31 cellular contexts compared by ENCODE assay signal in the genomic region with DNA sequence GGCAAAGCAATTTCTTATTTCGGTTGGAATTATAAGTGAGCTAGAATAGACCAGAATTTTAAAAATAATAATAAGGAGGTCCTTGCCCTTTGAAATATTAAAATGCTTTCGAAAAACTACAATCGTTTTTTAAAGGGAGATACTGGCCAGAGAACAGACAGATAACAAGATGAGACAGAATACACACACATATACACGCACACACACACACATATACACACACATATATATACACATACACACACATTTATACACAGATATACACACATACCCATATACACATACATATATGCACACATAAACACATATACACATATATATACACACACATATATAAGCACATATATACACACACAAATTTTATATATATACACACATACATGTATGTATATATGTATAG.
DNase-seq lines count a peak whose midpoint lies in the region; ATAC-seq, FAIRE-seq and TF ChIP-seq lines count a peak whose summit lies in the region.
"Had no signal": no experiment of that assay in that cellular context is flagged by ENCODE, and none has a peak within 500 bp of the region (broad histone marks: within the 10 kb centered on the region; RNA-seq: fewer than 3 reads in every experiment).

No MANE protein-coding gene starts in this region.

- TF ChIP-seq RAD21 in K562 (CRISPR knock-in tag; conservative IDR thresholded peaks at IDR 0.05 in 1 of 2, IDR thresholded peaks at IDR 0.05 in 1 of 2), result no peak

- no peak overlapping the region for H3K27ac Mint-ChIP-seq in natural killer cell treated with Interleukin-12 subunit alpha and Interleukin-12 subunit beta and Interleukin-15 and Interleukin-18, amount 100 ng/mL, for 72 hours
- H3K27ac Mint-ChIP-seq: B cell; CD4-positive, alpha-beta memory T cell; CD4-positive, alpha-beta T cell; CD4-positive, CD25-positive, alpha-beta regulatory T cell; CD8-positive, alpha-beta memory T cell; CD8-positive, alpha-beta T cell had no signal

- in situ Hi-C loops in K562 (cut with MboI), result no loop called here

- BruUV-seq in K562 (replicated peaks; lab: Mats Ljungman, UMichigan), result no TSS peak

- H3K4me3 Mint-ChIP-seq in natural killer cell treated with Interleukin-12 subunit alpha and Interleukin-12 subunit beta and Interleukin-15 and Interleukin-18, amount 100 ng/mL, for 72 hours, result no peak overlapping the region
- H3K4me3 Mint-ChIP-seq: B cell; CD14-positive monocyte; CD4-positive, alpha-beta T cell; CD4-positive, CD25-positive, alpha-beta regulatory T cell; CD8-positive, alpha-beta memory T cell; CD8-positive, alpha-beta T cell had no signal

- TF ChIP-seq POLR2A in K562 (conservative IDR thresholded peaks at IDR 0.05), result no peak

- H4K20me1 ChIP-seq in K562 (replicated peaks; ENCODE audit: control insufficient read depth, insufficient read depth, low read length), result no peaks in the 10 kb centered on the region
- H4K20me1 ChIP-seq: BLaER1; BLaER1 treated with 17β-estradiol and CSF1 and Interleukin-3, amounts not matched to agents 10 nM and 100 nM had no signal

- no peaks in the 10 kb centered on the region for H3K9me3 Mint-ChIP-seq in natural killer cell treated with Interleukin-12 subunit alpha and Interleukin-12 subunit beta and Interleukin-15 and Interleukin-18, amount 100 ng/mL, for 72 hours
- H3K9me3 Mint-ChIP-seq: CD8-positive, alpha-beta T cell had no signal

- POLR2A ChIA-PET in K562 (lab: Yijun Ruan, JAX), result interaction anchor here (0.6 kb wide), 1 partner anchor 175 kb away, joined by 4 read pairs; a partner anchor contains a TSS

- H3K27me3 ChIP-seq in K562 (ENCODE audit: control insufficient read depth in 2 of 2, insufficient read depth in 2 of 2, low read length in 2 of 2), result peaks cover 0 to 7% of the 10 kb centered on the region in 2 experiments; a peak in 2 of 5 replicates
- H3K27me3 ChIP-seq: BE2C; BLaER1; BLaER1 treated with 17β-estradiol and CSF1 and Interleukin-3, amounts not matched to agents 10 nM and 100 nM had no signal

- peaks cover 0 to 8% of the 10 kb centered on the region in 2 experiments; a peak in 1 of 5 replicates for H3K4me1 ChIP-seq in K562 (replicated peaks in 1 of 2; ENCODE audit: control insufficient read depth in 2 of 2, insufficient read depth in 2 of 2, low read length in 2 of 2)
- H3K4me1 ChIP-seq: A549, BLaER1 had no signal

- no peak for TF ChIP-seq EP300 in K562 (IDR thresholded peaks at IDR 0.05; ENCODE audit: low read length)

- H3K27me3 Mint-ChIP-seq in natural killer cell treated with Interleukin-12 subunit alpha and Interleukin-12 subunit beta and Interleukin-15 and Interleukin-18, amount 100 ng/mL, for 72 hours, result peaks cover 4 to 14% of the 10 kb centered on the region in 2 donors

- no peaks in the 10 kb centered on the region for H3K79me2 ChIP-seq in K562 (ENCODE audit: control insufficient read depth, insufficient read depth, low read length)

- under 1% methylated on average over 4 of the region's 4 CpGs for WGBS in K562 (ENCODE audit: insufficient coverage, low coverage, missing lambda C conversion rate)

- H3K36me3 Mint-ChIP-seq in natural killer cell treated with Interleukin-12 subunit alpha and Interleukin-12 subunit beta and Interleukin-15 and Interleukin-18, amount 100 ng/mL, for 72 hours, result no peaks in the 10 kb centered on the region
- H3K36me3 Mint-ChIP-seq: CD4-positive, alpha-beta memory T cell; CD4-positive, CD25-positive, alpha-beta regulatory T cell; CD8-positive, alpha-beta memory T cell; CD8-positive, alpha-beta T cell had no signal

- H3K36me3 ChIP-seq in K562 (ENCODE audit: control insufficient read depth, insufficient read depth, low read length), result no peaks in the 10 kb centered on the region
- H3K36me3 ChIP-seq: BE2C; BLaER1; BLaER1 treated with 17β-estradiol and CSF1 and Interleukin-3, amounts not matched to agents 10 nM and 100 nM had no signal

- H3K4me2 ChIP-seq in K562 (ENCODE audit: insufficient read depth, low read length), result no peak overlapping the region
- H3K4me2 ChIP-seq: A549; BLaER1; BLaER1 treated with 17β-estradiol and CSF1 and Interleukin-3, amounts not matched to agents 10 nM and 100 nM had no signal

- no peak overlapping the region for H3K9ac ChIP-seq in K562 (ENCODE audit: insufficient read depth in 1 of 2, low read depth in 2 of 2, low read length in 2 of 2)
- H3K9ac ChIP-seq: BLaER1; BLaER1 treated with 17β-estradiol and CSF1 and Interleukin-3, amounts not matched to agents 10 nM and 100 nM had no signal

- TF ChIP-seq CTCF in K562 (IDR thresholded peaks at IDR 0.05 in 2 of 3, conservative IDR thresholded peaks at IDR 0.05 in 1 of 3; ENCODE audit: insufficient read depth in 2 of 3, low read depth in 1 of 3, low read length in 3 of 3), result no peak

- H3K9me3 ChIP-seq in K562 (replicated peaks; ENCODE audit: control insufficient read depth, insufficient read depth, low read depth, low read length), result no peaks in the 10 kb centered on the region
- H3K9me3 ChIP-seq: A549, BE2C, Caco-2 had no signal

- FAIRE-seq in K562 (lab: Jason Lieb, UNC), result no peak
- FAIRE-seq: A204.1, A549, D721Med had no signal

- CTCF ChIA-PET in K562 (lab: Yijun Ruan, JAX; ENCODE audit: low intra/inter-chr PET ratio), result no interaction called here

- no peaks in the 10 kb centered on the region for H3K9me1 ChIP-seq in K562 (ENCODE audit: control insufficient read depth, insufficient read depth, low read length)

- ATAC-seq in K562, result no peak
- ATAC-seq in natural killer cell treated with Interleukin-12 subunit alpha and Interleukin-12 subunit beta and Interleukin-15 and Interleukin-18, amount 100 ng/mL, for 72 hours, result no peak
- ATAC-seq: A549; CD8-positive, alpha-beta T cell had no signal

- H3K27ac ChIP-seq in K562 (ENCODE audit: extremely low read depth, low read depth, low read length), result no peak overlapping the region
- H3K27ac ChIP-seq: 22Rv1; A549; BLaER1; BLaER1 treated with 17β-estradiol and CSF1 and Interleukin-3, amounts not matched to agents 10 nM and 100 nM; C4-2B had no signal

- intact Hi-C loops in K562 (cut with micrococcal nuclease), result no loop called here

- peaks cover 4% of the 10 kb centered on the region in 2 donors for H3K4me1 Mint-ChIP-seq in natural killer cell treated with Interleukin-12 subunit alpha and Interleukin-12 subunit beta and Interleukin-15 and Interleukin-18, amount 100 ng/mL, for 72 hours (ENCODE audit: low read depth in 2 of 2)
- H3K4me1 Mint-ChIP-seq: B cell had no signal

- no peak for DNase-seq in K562 (ENCODE audit: extremely low read depth in 1 of 4, low spot score in 3 of 4)
- no peak for DNase-seq in natural killer cell treated with Interleukin-12 subunit alpha and Interleukin-12 subunit beta and Interleukin-15 and Interleukin-18, amount 100 ng/mL, for 72 hours (ENCODE audit: low spot score)
- DNase-seq: 8988T; ACHN; AML-193; BE2C; C1 segment of cervical spinal cord; Caco-2; Calu3; CD4-positive, alpha-beta memory T cell; CD4-positive, alpha-beta T cell; CD4-positive, CD25-positive, alpha-beta regulatory T cell; CD8-positive, alpha-beta memory T cell; CD8-positive, alpha-beta T cell; COR-L47; DMS 273 treated with DMSO at 0.1 percent for 48 hours; DMS153; DMS53; DMS79; DMS79 treated with DMSO at 0.1 percent for 48 hours; DND-41; EL had no signal

- no peak overlapping the region for H2AFZ ChIP-seq in K562 (ENCODE audit: low read depth, low read length)

- no peak overlapping the region for H3K4me3 ChIP-seq in K562
- H3K4me3 ChIP-seq: A549; BLaER1; BLaER1 treated with 17β-estradiol and CSF1 and Interleukin-3, amounts not matched to agents 10 nM and 100 nM had no signal

TF ChIP-seq in K562, 482 proteins besides CTCF, POLR2A, EP300 and RAD21 (continues in another document):
- TF ChIP-seq, protein P1, sequence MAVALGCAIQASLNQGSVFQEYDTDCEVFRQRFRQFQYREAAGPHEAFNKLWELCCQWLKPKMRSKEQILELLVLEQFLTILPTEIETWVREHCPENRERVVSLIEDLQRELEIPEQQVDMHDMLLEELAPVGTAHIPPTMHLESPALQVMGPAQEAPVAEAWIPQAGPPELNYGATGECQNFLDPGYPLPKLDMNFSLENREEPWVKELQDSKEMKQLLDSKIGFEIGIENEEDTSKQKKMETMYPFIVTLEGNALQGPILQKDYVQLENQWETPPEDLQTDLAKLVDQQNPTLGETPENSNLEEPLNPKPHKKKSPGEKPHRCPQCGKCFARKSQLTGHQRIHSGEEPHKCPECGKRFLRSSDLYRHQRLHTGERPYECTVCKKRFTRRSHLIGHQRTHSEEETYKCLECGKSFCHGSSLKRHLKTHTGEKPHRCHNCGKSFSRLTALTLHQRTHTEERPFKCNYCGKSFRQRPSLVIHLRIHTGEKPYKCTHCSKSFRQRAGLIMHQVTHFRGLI (CRISPR knock-in tag; IDR thresholded peaks at IDR 0.05), result 0 out of 2 replicates have a peak, but pooled peaks have one; percentile 44
- TF ChIP-seq ARHGAP35 (IDR thresholded peaks at IDR 0.05; ENCODE audit: partially characterized antibody) (peak; percentile 12), MAFK (IDR thresholded peaks at IDR 0.05; ENCODE audit: low read length) (no peak), NR2C1 (IDR thresholded peaks at IDR 0.05) (0 out of 2 replicates have a peak, but pooled peaks have one; percentile 14), NR2C1 (tag; IDR thresholded peaks at IDR 0.05) (no peak), CBFA2T2 (conservative IDR thresholded peaks at IDR 0.05) (0 out of 2 replicates have a peak, but pooled peaks have one; percentile 6), EP400 (IDR thresholded peaks at IDR 0.05) (peak; percentile 28; the same call in 1 of the 2 replicates)
- TF ChIP-seq, protein P2, sequence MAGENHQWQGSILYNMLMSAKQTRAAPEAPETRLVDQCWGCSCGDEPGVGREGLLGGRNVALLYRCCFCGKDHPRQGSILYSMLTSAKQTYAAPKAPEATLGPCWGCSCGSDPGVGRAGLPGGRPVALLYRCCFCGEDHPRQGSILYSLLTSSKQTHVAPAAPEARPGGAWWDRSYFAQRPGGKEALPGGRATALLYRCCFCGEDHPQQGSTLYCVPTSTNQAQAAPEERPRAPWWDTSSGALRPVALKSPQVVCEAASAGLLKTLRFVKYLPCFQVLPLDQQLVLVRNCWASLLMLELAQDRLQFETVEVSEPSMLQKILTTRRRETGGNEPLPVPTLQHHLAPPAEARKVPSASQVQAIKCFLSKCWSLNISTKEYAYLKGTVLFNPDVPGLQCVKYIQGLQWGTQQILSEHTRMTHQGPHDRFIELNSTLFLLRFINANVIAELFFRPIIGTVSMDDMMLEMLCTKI (IDR thresholded peaks at IDR 0.05; ENCODE audit: partially characterized antibody), result peak; percentile 91
- TF ChIP-seq, protein P3, sequence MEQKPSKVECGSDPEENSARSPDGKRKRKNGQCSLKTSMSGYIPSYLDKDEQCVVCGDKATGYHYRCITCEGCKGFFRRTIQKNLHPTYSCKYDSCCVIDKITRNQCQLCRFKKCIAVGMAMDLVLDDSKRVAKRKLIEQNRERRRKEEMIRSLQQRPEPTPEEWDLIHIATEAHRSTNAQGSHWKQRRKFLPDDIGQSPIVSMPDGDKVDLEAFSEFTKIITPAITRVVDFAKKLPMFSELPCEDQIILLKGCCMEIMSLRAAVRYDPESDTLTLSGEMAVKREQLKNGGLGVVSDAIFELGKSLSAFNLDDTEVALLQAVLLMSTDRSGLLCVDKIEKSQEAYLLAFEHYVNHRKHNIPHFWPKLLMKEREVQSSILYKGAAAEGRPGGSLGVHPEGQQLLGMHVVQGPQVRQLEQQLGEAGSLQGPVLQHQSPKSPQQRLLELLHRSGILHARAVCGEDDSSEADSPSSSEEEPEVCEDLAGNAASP (IDR thresholded peaks at IDR 0.05), result no peak
